2 cellular contexts compared by ENCODE assay signal in the genomic region with DNA sequence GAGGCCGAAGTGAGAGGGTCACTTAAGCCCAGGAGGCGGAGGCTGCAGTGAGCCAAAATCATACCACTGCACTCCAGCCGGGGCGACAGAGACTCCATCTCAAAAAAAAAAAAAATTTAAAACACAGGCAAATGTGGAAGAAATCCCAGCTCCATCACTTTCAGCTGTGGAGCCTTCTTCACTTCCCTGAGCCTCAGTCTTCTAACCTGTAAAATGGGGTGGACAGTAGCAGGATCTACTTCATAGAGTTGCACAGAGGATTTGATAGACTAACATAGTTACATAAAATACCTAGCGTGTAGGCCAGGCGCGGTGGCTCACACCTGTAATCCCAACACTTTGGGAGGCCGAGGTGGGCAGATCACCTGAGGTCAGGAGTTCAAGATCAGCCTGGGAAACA.
TF ChIP-seq lines count a peak whose summit lies in the region.

No MANE protein-coding gene starts in this region.

TF ChIP-seq in HepG2, 621 proteins besides CTCF, POLR2A, EP300 and RAD21:
- no peak for TF ChIP-seq ZFP37 (CRISPR knock-in tag; IDR thresholded peaks at IDR 0.05; ENCODE audit: borderline replicate concordance)
- TF ChIP-seq FOSL1 (CRISPR knock-in tag; IDR thresholded peaks at IDR 0.05; ENCODE audit: borderline replicate concordance) = no peak
- TF ChIP-seq ZNF629 (CRISPR knock-in tag; conservative IDR thresholded peaks at IDR 0.05) = peak; percentile 56; the same call in 1 of the 2 replicates
- no peak for TF ChIP-seq FOXK2 (IDR thresholded peaks at IDR 0.05)

TF ChIP-seq in K562, 482 proteins besides CTCF, POLR2A, EP300 and RAD21:
- TF ChIP-seq KDM1A (IDR thresholded peaks at IDR 0.05) = peak; percentile 20 to 35; a peak in 2 of 4 replicates
- TF ChIP-seq RBM15 (IDR thresholded peaks at IDR 0.05; ENCODE audit: insufficient read depth, low read length) = no peak
- TF ChIP-seq, protein P1, sequence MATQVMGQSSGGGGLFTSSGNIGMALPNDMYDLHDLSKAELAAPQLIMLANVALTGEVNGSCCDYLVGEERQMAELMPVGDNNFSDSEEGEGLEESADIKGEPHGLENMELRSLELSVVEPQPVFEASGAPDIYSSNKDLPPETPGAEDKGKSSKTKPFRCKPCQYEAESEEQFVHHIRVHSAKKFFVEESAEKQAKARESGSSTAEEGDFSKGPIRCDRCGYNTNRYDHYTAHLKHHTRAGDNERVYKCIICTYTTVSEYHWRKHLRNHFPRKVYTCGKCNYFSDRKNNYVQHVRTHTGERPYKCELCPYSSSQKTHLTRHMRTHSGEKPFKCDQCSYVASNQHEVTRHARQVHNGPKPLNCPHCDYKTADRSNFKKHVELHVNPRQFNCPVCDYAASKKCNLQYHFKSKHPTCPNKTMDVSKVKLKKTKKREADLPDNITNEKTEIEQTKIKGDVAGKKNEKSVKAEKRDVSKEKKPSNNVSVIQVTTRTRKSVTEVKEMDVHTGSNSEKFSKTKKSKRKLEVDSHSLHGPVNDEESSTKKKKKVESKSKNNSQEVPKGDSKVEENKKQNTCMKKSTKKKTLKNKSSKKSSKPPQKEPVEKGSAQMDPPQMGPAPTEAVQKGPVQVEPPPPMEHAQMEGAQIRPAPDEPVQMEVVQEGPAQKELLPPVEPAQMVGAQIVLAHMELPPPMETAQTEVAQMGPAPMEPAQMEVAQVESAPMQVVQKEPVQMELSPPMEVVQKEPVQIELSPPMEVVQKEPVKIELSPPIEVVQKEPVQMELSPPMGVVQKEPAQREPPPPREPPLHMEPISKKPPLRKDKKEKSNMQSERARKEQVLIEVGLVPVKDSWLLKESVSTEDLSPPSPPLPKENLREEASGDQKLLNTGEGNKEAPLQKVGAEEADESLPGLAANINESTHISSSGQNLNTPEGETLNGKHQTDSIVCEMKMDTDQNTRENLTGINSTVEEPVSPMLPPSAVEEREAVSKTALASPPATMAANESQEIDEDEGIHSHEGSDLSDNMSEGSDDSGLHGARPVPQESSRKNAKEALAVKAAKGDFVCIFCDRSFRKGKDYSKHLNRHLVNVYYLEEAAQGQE (CRISPR knock-in tag; IDR thresholded peaks at IDR 0.05; ENCODE audit: low read depth) = no peak
- peak; percentile 49 for TF ChIP-seq RBM25 (IDR thresholded peaks at IDR 0.05; ENCODE audit: low read depth, low read length, severe bottlenecking)
- peak; percentile 73 for TF ChIP-seq BCOR (IDR thresholded peaks at IDR 0.05)
- TF ChIP-seq ADNP (tag; IDR thresholded peaks at IDR 0.05) = peak; percentile 60
- TF ChIP-seq ZNF384 (IDR thresholded peaks at IDR 0.05; ENCODE audit: low read depth, low read length) = no peak
